8 cellular contexts compared by ENCODE assay signal in the genomic region with DNA sequence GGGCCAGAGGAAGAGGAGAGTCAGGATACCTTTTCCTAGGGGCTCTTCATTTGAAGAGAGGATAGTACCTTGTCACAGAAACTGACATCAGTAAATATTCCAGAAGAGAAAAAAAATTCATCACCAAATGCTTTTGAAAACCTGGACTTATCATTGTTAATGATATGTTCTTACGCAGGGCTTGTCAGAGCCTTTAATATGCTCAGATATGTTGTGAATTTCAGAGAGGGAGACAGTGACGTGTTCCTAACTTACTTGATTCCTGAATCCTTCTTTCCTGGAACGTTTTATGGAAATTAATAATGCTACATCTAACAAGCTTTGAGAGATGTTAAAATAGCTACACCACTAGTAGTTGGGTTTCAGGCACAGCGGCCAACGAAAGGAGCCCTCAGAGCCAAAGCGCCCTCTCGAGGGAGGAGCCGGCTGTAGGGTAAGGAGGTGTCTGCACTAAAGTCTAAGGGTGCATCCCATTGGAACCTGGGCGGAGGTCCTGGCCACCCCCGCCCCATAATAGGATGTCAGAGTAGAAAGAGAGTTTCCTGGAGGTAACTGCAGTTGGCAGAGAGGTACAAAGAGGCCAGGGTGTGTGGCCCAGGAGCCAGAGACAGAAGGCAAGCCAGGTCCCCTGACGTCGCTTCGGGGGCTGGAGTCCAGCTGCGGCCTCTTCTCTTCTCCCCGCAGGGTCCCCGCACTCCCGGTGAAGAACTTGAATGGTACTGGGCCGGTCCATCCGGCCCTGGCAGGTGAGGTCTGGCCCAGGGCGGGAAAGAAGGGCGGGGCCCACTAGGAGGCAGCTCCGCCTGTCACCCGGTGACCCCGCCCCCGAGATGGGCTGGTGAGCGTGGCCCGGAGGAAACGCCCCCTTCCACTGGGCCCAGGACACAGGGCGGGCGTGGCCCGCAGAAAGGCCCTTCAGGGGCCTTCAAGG. TPM values are rescaled to one million over a fixed set of nuclear protein-coding genes. Genes with fewer than 3 reads are reported as not detected.
A peak's percentile ranks its signal among the peaks of the same experiment; 100 is the strongest.
DNase-seq lines count a peak whose midpoint lies in the region; ATAC-seq and TF ChIP-seq lines count a peak whose summit lies in the region.

No MANE protein-coding gene starts in this region.

- H3K27ac Mint-ChIP-seq in activated CD4-positive, alpha-beta T cell treated with anti-CD3 and anti-CD28 coated beads for 36 hours, result no peak overlapping the region
- H3K27ac Mint-ChIP-seq in activated CD4-positive, alpha-beta T cell treated with anti-CD3 and anti-CD28 coated beads, Interleukin-2, amount 10 ng/mL, durations not matched to agents 24 days and 14 days, result no peak overlapping the region

- no peak overlapping the region for H3K9ac ChIP-seq in PC-3 (ENCODE audit: low read length)

- no peaks in the 10 kb centered on the region for H3K79me2 ChIP-seq in PC-3 (ENCODE audit: low read length)

- peaks cover 2% of the 10 kb centered on the region for H3K9me3 Mint-ChIP-seq in activated CD4-positive, alpha-beta T cell treated with anti-CD3 and anti-CD28 coated beads for 36 hours (ENCODE audit: low read depth)
- no peaks in the 10 kb centered on the region for H3K9me3 Mint-ChIP-seq in activated CD4-positive, alpha-beta T cell treated with anti-CD3 and anti-CD28 coated beads, Interleukin-2, amount 10 ng/mL, durations not matched to agents 24 days and 14 days

- H3K9me3 ChIP-seq in PC-3 (ENCODE audit: low read length), result no peaks in the 10 kb centered on the region
- H3K9me3 ChIP-seq in right cardiac atrium (ENCODE audit: control insufficient read depth, low read length), result no peaks in the 10 kb centered on the region
- H3K9me3 ChIP-seq in stomach, result no peaks in the 10 kb centered on the region

- H4K20me1 ChIP-seq in PC-3 (ENCODE audit: low read length), result no peaks in the 10 kb centered on the region

- peak; percentile 41 for DNase-seq in activated CD4-positive, alpha-beta T cell treated with anti-CD3 and anti-CD28 coated beads for 36 hours
- DNase-seq in activated CD4-positive, alpha-beta T cell treated with anti-CD3 and anti-CD28 coated beads, Interleukin-2, amount 10 ng/mL, durations not matched to agents 24 days and 14 days, result no peak
- DNase-seq in PC-3 (peak; percentile 19), right cardiac atrium (peak; percentile 71 to 87 (median 81)), stomach (peak; percentile 68)
- DNase-seq in stimulated activated CD8-positive, alpha-beta memory T cell treated with anti-CD3 and anti-CD28 coated beads, Interleukin-4, amount 100 ng/mL, for 48 hours, result no peak

- TF ChIP-seq EP300 in stomach (IDR thresholded peaks at IDR 0.05), result no peak

- no peaks in the 10 kb centered on the region for H3K36me3 ChIP-seq in PC-3 (ENCODE audit: low read depth, low read length)
- no peaks in the 10 kb centered on the region for H3K36me3 ChIP-seq in stomach

- no peak overlapping the region for H3K4me2 ChIP-seq in PC-3 (ENCODE audit: low read length)

- H3K27ac ChIP-seq in PC-3 (ENCODE audit: low read length) (no peak overlapping the region), right cardiac atrium (ENCODE audit: low read length) (no peak overlapping the region), stomach (no peak overlapping the region)

- ATAC-seq in activated CD4-positive, alpha-beta T cell treated with anti-CD3 and anti-CD28 coated beads for 36 hours, result no peak
- ATAC-seq in PC-3 (peak; percentile 55), right cardiac atrium (peak; percentile 63 to 76), GM18511 (IDR thresholded peaks at IDR 0.05; ENCODE audit: unreplicated experiment) (no peak), GM18870 (IDR thresholded peaks at IDR 0.05; ENCODE audit: unreplicated experiment) (no peak)

- H3K27me3 Mint-ChIP-seq in activated CD4-positive, alpha-beta T cell treated with anti-CD3 and anti-CD28 coated beads for 36 hours, result no peaks in the 10 kb centered on the region
- H3K27me3 Mint-ChIP-seq in activated CD4-positive, alpha-beta T cell treated with anti-CD3 and anti-CD28 coated beads, Interleukin-2, amount 10 ng/mL, durations not matched to agents 24 days and 14 days, result no peaks in the 10 kb centered on the region

- H3K27me3 ChIP-seq in PC-3 (ENCODE audit: low read length) (0 out of 2 replicates have a peak, but pooled peaks cover 5% of the 10 kb centered on the region), right cardiac atrium (ENCODE audit: control insufficient read depth, insufficient read depth) (no peaks in the 10 kb centered on the region), stomach (peaks cover 0 to 57% (median 0%) of the 10 kb centered on the region in 3 donors)

- H3K4me3 ChIP-seq in PC-3 (ENCODE audit: low read length) (no peak overlapping the region), right cardiac atrium (ENCODE audit: low read length) (no peak overlapping the region), stomach (peak overlapping the region in 2 of 4 donors; percentile 6 to 32)

- POLR2A ChIA-PET in activated CD4-positive, alpha-beta T cell treated with anti-CD3 and anti-CD28 coated beads for 36 hours (lab: Charles Lee), result no interaction called here
- POLR2A ChIA-PET in PC-3 (lab: Charles Lee; ENCODE audit: unreplicated experiment), result interaction anchor here (0.7 kb wide), 1 partner anchor 10 kb away, joined by 4 read pairs; no protein-coding TSS in a partner anchor

- no peaks in the 10 kb centered on the region for H3F3A ChIP-seq in PC-3 (ENCODE audit: low read length, unreplicated experiment)

- no peak overlapping the region for H3K4me3 Mint-ChIP-seq in activated CD4-positive, alpha-beta T cell treated with anti-CD3 and anti-CD28 coated beads for 36 hours
- H3K4me3 Mint-ChIP-seq in activated CD4-positive, alpha-beta T cell treated with anti-CD3 and anti-CD28 coated beads, Interleukin-2, amount 10 ng/mL, durations not matched to agents 24 days and 14 days, result no peak overlapping the region

- TF ChIP-seq CTCF in PC-3 (conservative IDR thresholded peaks at IDR 0.05; ENCODE audit: low read depth, low read length), result no peak; the same call in 1 of the 2 replicates
- TF ChIP-seq CTCF in stomach (IDR thresholded peaks at IDR 0.05), result no peak

- no peaks in the 10 kb centered on the region for H3K9me2 ChIP-seq in PC-3 (replicated peaks; ENCODE audit: low read length)

- peaks cover 59% of the 10 kb centered on the region for H3K4me1 Mint-ChIP-seq in activated CD4-positive, alpha-beta T cell treated with anti-CD3 and anti-CD28 coated beads for 36 hours
- peaks cover 16% of the 10 kb centered on the region for H3K4me1 Mint-ChIP-seq in activated CD4-positive, alpha-beta T cell treated with anti-CD3 and anti-CD28 coated beads, Interleukin-2, amount 10 ng/mL, durations not matched to agents 24 days and 14 days

- CTCF ChIA-PET in activated CD4-positive, alpha-beta T cell treated with anti-CD3 and anti-CD28 coated beads for 36 hours (lab: Charles Lee), result interaction anchor here (0.7 to 1.9 kb wide), 5 partner anchors 57 to 186 kb away, joined by 3 to 5 read pairs (median 3); partner anchors contain the start of genes CFAP73, OAS1 and OAS2
- CTCF ChIA-PET in PC-3 (lab: Charles Lee), result interaction anchor here (1.5 kb wide), 1 partner anchor 100 kb away, joined by 3 read pairs; no protein-coding TSS in a partner anchor

- intact Hi-C loops in activated CD4-positive, alpha-beta T cell treated with anti-CD3 and anti-CD28 coated beads for 36 hours (cut with DNase I, micrococcal nuclease), result loop anchor here in 1 of 2 experiments (10.0 kb wide), 1 partner anchor 98 kb away; no protein-coding TSS in a partner anchor
- intact Hi-C loops in activated CD4-positive, alpha-beta T cell treated with anti-CD3 and anti-CD28 coated beads, Interleukin-2, amount 10 ng/mL, durations not matched to agents 24 days and 14 days (cut with micrococcal nuclease), result loop anchor here (5.0 kb wide), 1 partner anchor 190 kb away; no protein-coding TSS in a partner anchor
- intact Hi-C loops in PC-3 (cut with micrococcal nuclease), result loop anchor here (10.0 kb wide), 1 partner anchor 62 kb away; no protein-coding TSS in a partner anchor
- intact Hi-C loops in right cardiac atrium (cut with DNase I), result no loop called here
- intact Hi-C loops in stomach (cut with DNase I; ENCODE audit: low total_unique reads), result no loop called here

- H3K36me3 Mint-ChIP-seq in activated CD4-positive, alpha-beta T cell treated with anti-CD3 and anti-CD28 coated beads for 36 hours (ENCODE audit: low read depth), result peaks cover 3% of the 10 kb centered on the region
- H3K36me3 Mint-ChIP-seq in activated CD4-positive, alpha-beta T cell treated with anti-CD3 and anti-CD28 coated beads, Interleukin-2, amount 10 ng/mL, durations not matched to agents 24 days and 14 days (ENCODE audit: low read depth), result no peaks in the 10 kb centered on the region

- BruUV-seq in PC-3 (replicated peaks; lab: Mats Ljungman, UMichigan), result no TSS peak

- H2AFZ ChIP-seq in PC-3 (ENCODE audit: low read length), result no peak overlapping the region

- no peak for TF ChIP-seq POLR2A in stomach (IDR thresholded peaks at IDR 0.05)

- WGBS in right cardiac atrium, result 13% methylated on average over 31 of the region's 31 CpGs
- 19 to 35% (median 22%) methylated on average over 10 to 31 of the region's 31 CpGs for WGBS in stomach, 5 donors

- H3K4me1 ChIP-seq in PC-3 (ENCODE audit: insufficient read depth, low read length) (no peaks in the 10 kb centered on the region), right cardiac atrium (ENCODE audit: control insufficient read depth, insufficient read depth, low read length) (no peaks in the 10 kb centered on the region), stomach (peaks cover 0 to 12% (median 9%) of the 10 kb centered on the region in 4 donors)

RNA-seq across cellular contexts. Expression of gene DTX1, which starts 36.2 kb away (rescaled TPM):
- 10 to 100 TPM; 12.0 to 12.9 TPM for total RNA-seq in activated CD4-positive, alpha-beta T cell treated with anti-CD3 and anti-CD28 coated beads for 36 hours
- total RNA-seq in activated CD4-positive, alpha-beta T cell treated with anti-CD3 and anti-CD28 coated beads, Interleukin-2, amount 10 ng/mL, durations not matched to agents 24 days and 14 days, result 0.09 and 0.21 TPM in 2 replicates
- total RNA-seq in PC-3 (2014; rRNA removed) (not detected in 2 replicates), right cardiac atrium (1 to 10 TPM; 2.0 to 4.9 (median 3.9) TPM), stomach (1 to 10 TPM in 4 of 5 donors, under 1 TPM in 1; 0.43 to 6.2 (median 2.7) TPM)
- polyA plus RNA-seq in right cardiac atrium (1.2 TPM), stomach (1 to 10 TPM; 1.0 to 1.5 (median 1.1) TPM)

RNA-seq across cellular contexts. Expression of gene RASAL1, which starts 42.8 kb away (rescaled TPM):
- 10 to 100 TPM in 1 of 2 experiments, 1 to 10 TPM in 1; 9.0 to 10.6 TPM for total RNA-seq in activated CD4-positive, alpha-beta T cell treated with anti-CD3 and anti-CD28 coated beads for 36 hours
- total RNA-seq in activated CD4-positive, alpha-beta T cell treated with anti-CD3 and anti-CD28 coated beads, Interleukin-2, amount 10 ng/mL, durations not matched to agents 24 days and 14 days, result 0.52 and 1.1 TPM in 2 replicates
- total RNA-seq in PC-3 (2014; rRNA removed), result 0.66 and 0.69 TPM in 2 replicates
- not detected for total RNA-seq in right cardiac atrium
- not detected for polyA plus RNA-seq in right cardiac atrium
- 10 to 100 TPM in 3 of 5 donors, 1 to 10 TPM in 2; 8.8 to 62.0 (median 47.3) TPM for total RNA-seq in stomach
- 10 to 100 TPM in 2 of 3 donors, 1 to 10 TPM in 1; 3.0 to 28.9 (median 18.8) TPM for polyA plus RNA-seq in stomach

RNA-seq across cellular contexts. Expression of gene CFAP73, which starts 56.8 kb away (rescaled TPM):
- total RNA-seq in activated CD4-positive, alpha-beta T cell treated with anti-CD3 and anti-CD28 coated beads for 36 hours, result 1 to 10 TPM in 1 of 2 experiments, under 1 TPM in 1; 0.86 to 1.1 TPM
- not detected in 2 replicates for total RNA-seq in activated CD4-positive, alpha-beta T cell treated with anti-CD3 and anti-CD28 coated beads, Interleukin-2, amount 10 ng/mL, durations not matched to agents 24 days and 14 days
- total RNA-seq in PC-3 (2014; rRNA removed) (not detected in 2 replicates), right cardiac atrium (not detected), stomach (1 to 10 TPM in 1 of 5 donors, not detected in 4; 5.7 TPM)
- polyA plus RNA-seq in right cardiac atrium (0.09 TPM), stomach (1 to 10 TPM in 1 of 3 donors, under 1 TPM in 2; 0.44 to 2.6 (median 0.70) TPM)

Comparison
In these comparisons a context has a peak if more than half of its experiments do, and no peak if none do; other contexts are left out.
1. DNase-seq: peak in activated CD4-positive, alpha-beta T cell treated with anti-CD3 and anti-CD28 coated beads for 36 hours (single experiment), PC-3 (single experiment), right cardiac atrium (3 of 3) and stomach (single experiment); none in activated CD4-positive, alpha-beta T cell treated with anti-CD3 and anti-CD28 coated beads, Interleukin-2, amount 10 ng/mL, durations not matched to agents 24 days and 14 days (single experiment) and stimulated activated CD8-positive, alpha-beta memory T cell treated with anti-CD3 and anti-CD28 coated beads, Interleukin-4, amount 100 ng/mL, for 48 hours (single experiment).
2. ATAC-seq: peak in PC-3 (single experiment) and right cardiac atrium (2 of 2); none in activated CD4-positive, alpha-beta T cell treated with anti-CD3 and anti-CD28 coated beads for 36 hours (single experiment), GM18511 (single experiment) and GM18870 (single experiment).
3. intact Hi-C loops: an anchor here in activated CD4-positive, alpha-beta T cell treated with anti-CD3 and anti-CD28 coated beads, Interleukin-2, amount 10 ng/mL, durations not matched to agents 24 days and 14 days (5.0 kb wide) and PC-3 (10.0 kb wide); none called in right cardiac atrium and stomach.